Comparison of ENCODE assay signal across 8 cellular contexts in the genomic region with DNA sequence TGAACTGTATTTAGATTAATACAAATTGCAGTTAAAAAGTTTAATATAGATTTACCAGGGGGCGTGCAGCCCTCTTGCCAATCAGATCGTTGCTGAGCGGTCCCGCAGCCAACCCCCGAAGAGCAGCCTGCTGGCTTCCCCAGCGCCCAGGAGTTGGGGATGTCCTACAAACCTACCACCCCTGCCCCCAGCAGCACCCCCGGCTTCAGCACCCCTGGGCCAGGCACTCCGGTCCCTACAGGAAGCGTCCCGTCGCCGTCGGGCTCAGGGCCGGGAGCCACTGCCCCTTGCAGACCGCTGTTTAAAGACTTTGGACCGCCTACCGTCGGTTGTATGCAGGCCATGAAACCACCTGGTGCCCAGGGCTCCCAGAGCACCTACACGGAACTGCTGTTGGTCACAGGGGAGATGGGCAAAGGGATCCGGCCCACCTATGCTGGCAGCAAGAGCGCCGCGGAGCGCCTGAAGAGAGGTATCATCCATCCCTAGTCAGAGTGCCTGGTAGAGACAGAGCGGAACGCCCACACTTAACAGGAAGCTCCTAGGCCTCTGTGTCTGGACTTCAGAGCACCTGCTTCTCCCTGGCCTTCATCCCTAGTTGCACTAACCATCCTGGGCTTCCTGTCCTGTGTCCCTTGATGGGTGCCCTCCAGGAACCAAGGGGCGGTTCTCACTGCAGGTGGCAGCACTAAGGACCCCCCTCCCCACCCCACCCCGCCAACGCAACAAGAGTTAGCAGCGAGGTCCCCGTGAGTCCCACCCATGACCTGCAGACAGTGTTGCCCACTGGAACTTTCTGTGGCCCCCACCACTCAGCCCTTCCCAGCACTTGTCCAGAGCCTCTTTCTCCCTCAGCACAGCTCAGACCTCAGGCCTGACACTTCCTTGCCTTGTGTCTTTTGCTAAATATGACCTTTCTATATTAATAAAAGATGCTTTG.
A peak's percentile ranks its signal among the peaks of the same experiment; 100 is the strongest.
DNase-seq lines count a peak whose midpoint lies in the region; ATAC-seq and TF ChIP-seq lines count a peak whose summit lies in the region.
"Not testable (repeated sequence)": the region's sequence is repeated elsewhere in the genome, so short reads cannot be mapped to it uniquely, and the experiment has no call there.

No MANE protein-coding gene starts in this region.

- H3K27ac ChIP-seq in Panc1 (ENCODE audit: low read length); foreskin keratinocyte; right cardiac atrium (ENCODE audit: low read length); lower lobe of right lung; spleen; upper lobe of right lung: not testable (repeated sequence)

- H3K4me3 Mint-ChIP-seq in activated naive CD8-positive, alpha-beta T cell treated with anti-CD3 and anti-CD28 coated beads, Interleukin-2, amount 50 U/mL, for 24 hours, result not testable (repeated sequence)

- not testable (repeated sequence) for DNase-seq in Panc1 (ENCODE audit: low read depth, low spot score); activated naive CD8-positive, alpha-beta T cell treated with anti-CD3 and anti-CD28 coated beads, Interleukin-2, amount 50 U/mL, for 24 hours; foreskin keratinocyte; right cardiac atrium; lower lobe of right lung; upper lobe of right lung
- peak; percentile 33 for DNase-seq in spleen

- not testable (repeated sequence) for H3K4me1 ChIP-seq in Panc1 (ENCODE audit: control insufficient read depth, insufficient read depth, low read length); foreskin keratinocyte; right cardiac atrium (ENCODE audit: control insufficient read depth, insufficient read depth, low read length); lower lobe of right lung; spleen; upper lobe of right lung

- H3K9me3 Mint-ChIP-seq in activated naive CD8-positive, alpha-beta T cell treated with anti-CD3 and anti-CD28 coated beads, Interleukin-2, amount 50 U/mL, for 24 hours, result not testable (repeated sequence)

- TF ChIP-seq POLR2A in spleen (IDR thresholded peaks at IDR 0.05), result not testable (repeated sequence)

- not testable (repeated sequence) for H3K36me3 ChIP-seq in Panc1 (ENCODE audit: control insufficient read depth, insufficient read depth, low read length); lower lobe of right lung; spleen; upper lobe of right lung

- not testable (repeated sequence) for TF ChIP-seq CTCF in Panc1 (IDR thresholded peaks at IDR 0.05); foreskin keratinocyte (conservative IDR thresholded peaks at IDR 0.05); lower lobe of right lung (IDR thresholded peaks at IDR 0.05); spleen (IDR thresholded peaks at IDR 0.05 in 8 of 11, conservative IDR thresholded peaks at IDR 0.05 in 3 of 11); upper lobe of right lung (IDR thresholded peaks at IDR 0.05)

- not testable (repeated sequence) for BruUV-seq in Panc1 (replicated peaks; lab: Mats Ljungman, UMichigan)

- not testable (repeated sequence) for H3K4me3 ChIP-seq in Panc1 (ENCODE audit: low read depth in 2 of 2, low read length in 2 of 2); right cardiac atrium (ENCODE audit: low read length); lower lobe of right lung; spleen; upper lobe of right lung

- H3K4me1 Mint-ChIP-seq in activated naive CD8-positive, alpha-beta T cell treated with anti-CD3 and anti-CD28 coated beads, Interleukin-2, amount 50 U/mL, for 24 hours, result not testable (repeated sequence)

- intact Hi-C loops in Panc1 (cut with micrococcal nuclease; ENCODE audit: unreplicated experiment); right cardiac atrium (cut with DNase I); lower lobe of right lung (cut with DNase I); spleen (cut with DNase I; ENCODE audit: low total_unique reads); upper lobe of right lung (cut with DNase I): not testable (repeated sequence)

- H3K27me3 ChIP-seq in Panc1 (ENCODE audit: control insufficient read depth, insufficient read depth, low read length); foreskin keratinocyte; right cardiac atrium (ENCODE audit: control insufficient read depth, insufficient read depth); lower lobe of right lung (ENCODE audit: low read depth); spleen (replicated peaks in 1 of 7); upper lobe of right lung: not testable (repeated sequence)

- CTCF ChIA-PET in Panc1 (lab: Charles Lee), result not testable (repeated sequence)

- H3K27me3 Mint-ChIP-seq in activated naive CD8-positive, alpha-beta T cell treated with anti-CD3 and anti-CD28 coated beads, Interleukin-2, amount 50 U/mL, for 24 hours, result not testable (repeated sequence)

- H3K27ac Mint-ChIP-seq in activated naive CD8-positive, alpha-beta T cell treated with anti-CD3 and anti-CD28 coated beads, Interleukin-2, amount 50 U/mL, for 24 hours, result not testable (repeated sequence)

- WGBS in right cardiac atrium, result 57% methylated on average over 13 of the region's 31 CpGs
- WGBS in spleen, 5 donors, result 81 to 100% (median 82%) methylated on average over 1 to 21 of the region's 31 CpGs

- not testable (repeated sequence) for H3K9me3 ChIP-seq in Panc1 (ENCODE audit: control insufficient read depth, insufficient read depth, low read depth, low read length); right cardiac atrium (ENCODE audit: control insufficient read depth, low read length); lower lobe of right lung; spleen; upper lobe of right lung

- peak; percentile 57 for ATAC-seq in GM18868 (IDR thresholded peaks at IDR 0.05; ENCODE audit: unreplicated experiment)
- ATAC-seq in Panc1, result peak; percentile 38
- peak; percentile 24 for ATAC-seq in activated naive CD8-positive, alpha-beta T cell treated with anti-CD3 and anti-CD28 coated beads, Interleukin-2, amount 50 U/mL, for 24 hours
- ATAC-seq in foreskin keratinocyte, result peak; percentile 58
- ATAC-seq in right cardiac atrium, result peak; percentile 54 to 65
- ATAC-seq in lower lobe of right lung, result peak; percentile 58 to 67
- ATAC-seq in upper lobe of right lung, result peak; percentile 71

- in situ Hi-C loops in Panc1 (cut with HindIII; ENCODE audit: low pct_unique_long_range_greater_than_20kb, low sequenced_read_pairs), result not testable (repeated sequence)

- POLR2A ChIA-PET in Panc1 (lab: Charles Lee), result not testable (repeated sequence)

- not testable (repeated sequence) for H3K36me3 Mint-ChIP-seq in activated naive CD8-positive, alpha-beta T cell treated with anti-CD3 and anti-CD28 coated beads, Interleukin-2, amount 50 U/mL, for 24 hours (ENCODE audit: low read depth)
